In genomic region chr1:110107867-110108469, GRCh38 we compare ENCODE assay signal across 32 cellular contexts. TPM values are rescaled to one million over a fixed set of nuclear protein-coding genes. Genes with fewer than 3 reads are reported as not detected.
"Had no signal": no experiment of that assay in that cellular context is flagged by ENCODE, and none has a peak within 500 bp of the region (broad histone marks: within the 10 kb centered on the region; RNA-seq: fewer than 3 reads in every experiment).

No MANE protein-coding gene starts in this region.

- ATAC-seq: activated CD8-positive, alpha-beta T cell treated with anti-CD3 and anti-CD28 coated beads for 36 hours; activated naive CD4-positive, alpha-beta T cell treated with anti-CD3 and anti-CD28 coated beads, Interleukin-2, amount 50 U/mL, for 72 hours; body of pancreas; stimulated activated memory B cell treated with anti-CD40 and anti-IgM and Interleukin-4, amounts not matched to agents 10 μg/mL and 1 μg/mL and 100 μg/mL, for 72 hours; stimulated activated naive CD8-positive, alpha-beta T cell treated with anti-CD3 and anti-CD28 coated beads, Interleukin-15, amount 100 ng/mL, for 72 hours had no signal

- H3K36me3 Mint-ChIP-seq: activated naive CD4-positive, alpha-beta T cell treated with anti-CD3 and anti-CD28 coated beads, Interleukin-2, amount 50 U/mL, for 72 hours; naive B cell; stimulated activated memory B cell treated with anti-CD40 and anti-IgM and Interleukin-4, amounts not matched to agents 10 μg/mL and 1 μg/mL and 100 μg/mL, for 72 hours; type B pancreatic cell had no signal

- H3K36me3 ChIP-seq: esophagus muscularis mucosa, neutrophil had no signal

- H3K27ac ChIP-seq: body of pancreas, esophagus muscularis mucosa, neutrophil had no signal

- H3K4me3 ChIP-seq: body of pancreas, esophagus muscularis mucosa, smooth muscle cell had no signal

- H3K4me3 Mint-ChIP-seq: activated B cell treated with CpG ODN at 0.5 μM for 24 hours; activated CD8-positive, alpha-beta T cell treated with anti-CD3 and anti-CD28 coated beads for 36 hours; naive B cell; nephron progenitor cell; stimulated activated memory B cell treated with anti-CD40 and anti-IgM and Interleukin-4, amounts not matched to agents 10 μg/mL and 1 μg/mL and 100 μg/mL, for 72 hours; stimulated activated naive CD8-positive, alpha-beta T cell treated with anti-CD3 and anti-CD28 coated beads, Interleukin-15, amount 100 ng/mL, for 72 hours; T-helper 2 cell treated with Interferon-gamma antibody and Interleukin-4, amounts not matched to agents 5 μg/mL and 100 μg/mL, for 36 hours; type B pancreatic cell had no signal

- H3K4me2 ChIP-seq: smooth muscle cell had no signal

- DNase-seq: activated B cell treated with CpG ODN at 0.5 μM for 24 hours; activated CD4-positive, alpha-beta T cell treated with anti-CD3 and anti-CD28 coated beads, Interleukin-2, amount 50 U/mL, for 1 hour; activated CD8-positive, alpha-beta T cell treated with anti-CD3 and anti-CD28 coated beads for 36 hours; activated naive CD4-positive, alpha-beta T cell; activated T-cell treated with anti-CD3 and anti-CD28 coated beads, Interleukin-2, amount 50 U/mL, for 48 hours; aorta; body of pancreas; dermis blood vessel endothelial cell; effector CD4-positive, alpha-beta T cell; foreskin melanocyte; mammary epithelial cell; naive B cell; nephron progenitor cell; stimulated activated CD4-positive, alpha-beta T cell treated with anti-CD3 and anti-CD28 coated beads, Interleukin-1b, Interleukin-23, amount 100 ng/mL, for 48 hours; stimulated activated CD4-positive, alpha-beta T cell treated with anti-CD3 and anti-CD28 coated beads, Interleukin-4, amount 100 ng/mL, for 4 hours; stimulated activated CD8-positive, alpha-beta memory T cell treated with anti-CD3 and anti-CD28 coated beads, Interleukin-4, amount 100 ng/mL, for 48 hours; stimulated activated naive CD8-positive, alpha-beta T cell treated with anti-CD3 and anti-CD28 coated beads, Interleukin-15, amount 100 ng/mL, for 72 hours; substantia nigra had no signal

- H3K9me3 ChIP-seq: body of pancreas, esophagus muscularis mucosa, neutrophil had no signal

- H3K27ac Mint-ChIP-seq: activated B cell treated with CpG ODN at 0.5 μM for 24 hours; activated CD8-positive, alpha-beta T cell treated with anti-CD3 and anti-CD28 coated beads for 36 hours; naive B cell; nephron progenitor cell; progenitor cell of endocrine pancreas; stimulated activated memory B cell treated with anti-CD40 and anti-IgM and Interleukin-4, amounts not matched to agents 10 μg/mL and 1 μg/mL and 100 μg/mL, for 72 hours; T-helper 2 cell treated with Interferon-gamma antibody and Interleukin-4, amounts not matched to agents 5 μg/mL and 100 μg/mL, for 36 hours; type B pancreatic cell had no signal

- H3K4me1 ChIP-seq: body of pancreas had no signal

- H3K9me3 Mint-ChIP-seq: activated B cell treated with CpG ODN at 0.5 μM for 24 hours; activated CD8-positive, alpha-beta T cell treated with anti-CD3 and anti-CD28 coated beads for 36 hours; activated naive CD4-positive, alpha-beta T cell treated with anti-CD3 and anti-CD28 coated beads, Interleukin-2, amount 50 U/mL, for 72 hours; naive B cell; nephron progenitor cell; stimulated activated memory B cell treated with anti-CD40 and anti-IgM and Interleukin-4, amounts not matched to agents 10 μg/mL and 1 μg/mL and 100 μg/mL, for 72 hours; stimulated activated naive CD8-positive, alpha-beta T cell treated with anti-CD3 and anti-CD28 coated beads, Interleukin-15, amount 100 ng/mL, for 72 hours; T-helper 2 cell treated with Interferon-gamma antibody and Interleukin-4, amounts not matched to agents 5 μg/mL and 100 μg/mL, for 36 hours; type B pancreatic cell had no signal

- FAIRE-seq: colon, islet of Langerhans had no signal

- H3K27me3 ChIP-seq: body of pancreas, esophagus muscularis mucosa had no signal

- H3K4me1 Mint-ChIP-seq: activated B cell treated with CpG ODN at 0.5 μM for 24 hours; stimulated activated memory B cell treated with anti-CD40 and anti-IgM and Interleukin-4, amounts not matched to agents 10 μg/mL and 1 μg/mL and 100 μg/mL, for 72 hours; stimulated activated naive CD8-positive, alpha-beta T cell treated with anti-CD3 and anti-CD28 coated beads, Interleukin-15, amount 100 ng/mL, for 72 hours had no signal

RNA-seq across cellular contexts. Expression of gene UBL4B, which starts 4.3 kb away (rescaled TPM):
- total RNA-seq: activated B cell treated with CpG ODN at 0.5 μM for 24 hours; activated CD8-positive, alpha-beta T cell treated with anti-CD3 and anti-CD28 coated beads for 36 hours; activated naive CD4-positive, alpha-beta T cell treated with anti-CD3 and anti-CD28 coated beads, Interleukin-2, amount 50 U/mL, for 72 hours; aorta; body of pancreas; dermis blood vessel endothelial cell; esophagus muscularis mucosa; glomerular endothelial cell; liver; mammary epithelial cell; osteocyte; progenitor cell of endocrine pancreas; renal cortical epithelial cell; smooth muscle cell had no signal
- polyA plus RNA-seq: aorta, liver, mammary epithelial cell, smooth muscle cell had no signal

RNA-seq across cellular contexts. Expression of gene ALX3, which starts 37.5 kb away (rescaled TPM):
- total RNA-seq: activated B cell treated with CpG ODN at 0.5 μM for 24 hours; activated CD8-positive, alpha-beta T cell treated with anti-CD3 and anti-CD28 coated beads for 36 hours; activated naive CD4-positive, alpha-beta T cell treated with anti-CD3 and anti-CD28 coated beads, Interleukin-2, amount 50 U/mL, for 72 hours; aorta; body of pancreas; dermis blood vessel endothelial cell; esophagus muscularis mucosa; glomerular endothelial cell; liver; mammary epithelial cell; osteocyte; renal cortical epithelial cell; smooth muscle cell had no signal
- polyA plus RNA-seq: aorta, liver, mammary epithelial cell, smooth muscle cell had no signal

RNA-seq across cellular contexts. Expression of gene SLC6A17, which starts 42.3 kb away (rescaled TPM):
- total RNA-seq: activated B cell treated with CpG ODN at 0.5 μM for 24 hours, liver, progenitor cell of endocrine pancreas had no signal
- polyA plus RNA-seq: liver had no signal
